Comparison of ENCODE assay signal across 28 cellular contexts in genomic region chr9:2876726-2877125, GRCh38.
"Had no signal": no experiment of that assay in that cellular context is flagged by ENCODE, and none has a peak within 500 bp of the region (broad histone marks: within the 10 kb centered on the region; RNA-seq: fewer than 3 reads in every experiment).

No MANE protein-coding gene starts in this region.

- DNase-seq: effector CD8-positive, alpha-beta T cell; endodermal cell; foreskin fibroblast; heart left ventricle; kidney; naive B cell; sigmoid colon; stimulated activated CD4-positive, alpha-beta T cell treated with anti-CD3 and anti-CD28 coated beads, Interleukin-2, amount 100 ng/mL, for 24 hours; stimulated activated CD4-positive, alpha-beta T cell treated with anti-CD3 and anti-CD28 coated beads, Interleukin-4, amount 100 ng/mL, for 24 hours; stimulated activated naive CD4-positive, alpha-beta T cell treated with Interleukin-2 at 50 U/mL for 16 hours; stomach; thyroid gland; trophoblast cell had no signal

- H3K27ac ChIP-seq: epithelial cell of prostate, gastroesophageal sphincter, heart left ventricle, hepatocyte, parathyroid adenoma, right atrium auricular region, sigmoid colon, stomach, thyroid gland, vagina had no signal

- H3K9me3 Mint-ChIP-seq: dendritic cell treated with granulocyte-macrophage colony-stimulating factor and Interleukin-4, amounts not matched to agents 40 ng/mL and 50 ng/mL, for 4 days; endodermal cell; memory B cell; natural killer cell treated with Interleukin-12 subunit alpha and Interleukin-12 subunit beta and Interleukin-15 and Interleukin-18, amount 100 ng/mL, for 72 hours; neural crest cell; stimulated activated effector memory CD8-positive, alpha-beta T cell treated with anti-CD3 and anti-CD28 coated beads, Interleukin-12 subunit alpha, Interleukin-12 subunit beta, amount 100 ng/mL, for 72 hours had no signal

- H2AFZ ChIP-seq: hepatocyte, parathyroid adenoma had no signal

- H3K4me2 ChIP-seq: hepatocyte had no signal

- H3K27me3 ChIP-seq: right atrium auricular region, sigmoid colon, thyroid gland, vagina had no signal

- H3K36me3 ChIP-seq: gastroesophageal sphincter, heart left ventricle, right atrium auricular region, sigmoid colon, stomach, thyroid gland, vagina had no signal

- H3K9me3 ChIP-seq: gastroesophageal sphincter, heart left ventricle, right atrium auricular region, sigmoid colon, stomach, thyroid gland, vagina had no signal

- H3K4me3 Mint-ChIP-seq: dendritic cell treated with granulocyte-macrophage colony-stimulating factor and Interleukin-4, amounts not matched to agents 40 ng/mL and 50 ng/mL, for 4 days; endodermal cell; memory B cell; naive B cell; natural killer cell treated with Interleukin-12 subunit alpha and Interleukin-12 subunit beta and Interleukin-15 and Interleukin-18, amount 100 ng/mL, for 72 hours; neural crest cell; stimulated activated effector memory CD8-positive, alpha-beta T cell treated with anti-CD3 and anti-CD28 coated beads, Interleukin-12 subunit alpha, Interleukin-12 subunit beta, amount 100 ng/mL, for 72 hours had no signal

- ATAC-seq: esophagus mucosa; gastroesophageal sphincter; heart left ventricle; left lobe of liver; natural killer cell treated with Interleukin-12 subunit alpha and Interleukin-12 subunit beta and Interleukin-15 and Interleukin-18, amount 100 ng/mL, for 72 hours; stimulated activated effector memory CD8-positive, alpha-beta T cell treated with anti-CD3 and anti-CD28 coated beads, Interleukin-12 subunit alpha, Interleukin-12 subunit beta, amount 100 ng/mL, for 72 hours had no signal

- H3K36me3 Mint-ChIP-seq: memory B cell; naive B cell; natural killer cell treated with Interleukin-12 subunit alpha and Interleukin-12 subunit beta and Interleukin-15 and Interleukin-18, amount 100 ng/mL, for 72 hours; stimulated activated effector memory CD8-positive, alpha-beta T cell treated with anti-CD3 and anti-CD28 coated beads, Interleukin-12 subunit alpha, Interleukin-12 subunit beta, amount 100 ng/mL, for 72 hours had no signal

- H3K4me1 Mint-ChIP-seq: memory B cell, naive B cell had no signal

- H3K4me1 ChIP-seq: gastroesophageal sphincter, heart left ventricle, parathyroid adenoma, right atrium auricular region, sigmoid colon, stomach, thyroid gland, vagina had no signal

- H3K4me3 ChIP-seq: gastroesophageal sphincter, heart left ventricle, hepatocyte, lung, right atrium auricular region, sigmoid colon, stomach, thyroid gland, vagina had no signal

- H3K79me2 ChIP-seq: hepatocyte, parathyroid adenoma had no signal

- H3K27ac Mint-ChIP-seq: dendritic cell treated with granulocyte-macrophage colony-stimulating factor and Interleukin-4, amounts not matched to agents 40 ng/mL and 50 ng/mL, for 4 days; endodermal cell; memory B cell; naive B cell; natural killer cell treated with Interleukin-12 subunit alpha and Interleukin-12 subunit beta and Interleukin-15 and Interleukin-18, amount 100 ng/mL, for 72 hours; progenitor cell of endocrine pancreas; stimulated activated effector memory CD8-positive, alpha-beta T cell treated with anti-CD3 and anti-CD28 coated beads, Interleukin-12 subunit alpha, Interleukin-12 subunit beta, amount 100 ng/mL, for 72 hours had no signal
